19 cellular contexts compared by ENCODE assay signal in genomic region chr1:198540580-198540979, GRCh38. TPM values are rescaled to one million over a fixed set of nuclear protein-coding genes. Genes with fewer than 3 reads are reported as not detected.
"Had no signal": no experiment of that assay in that cellular context is flagged by ENCODE, and none has a peak within 500 bp of the region (broad histone marks: within the 10 kb centered on the region; RNA-seq: fewer than 3 reads in every experiment).

ATP6V1G3 (minus strand) TSS chr1:198540680; CDS start chr1:198540650, 30 bp downstream.

- H3K27me3 Mint-ChIP-seq: activated CD4-positive, alpha-beta T cell treated with anti-CD3 and anti-CD28 coated beads, Interleukin-2, amount 10 ng/mL, durations not matched to agents 24 days and 14 days had no signal

- H3K36me3 ChIP-seq: gastrocnemius medialis, heart right ventricle had no signal

- H3K27ac Mint-ChIP-seq: activated CD4-positive, alpha-beta T cell treated with anti-CD3 and anti-CD28 coated beads, Interleukin-2, amount 10 ng/mL, durations not matched to agents 24 days and 14 days had no signal

- H3K4me1 ChIP-seq: body of pancreas, gastrocnemius medialis, testis had no signal

- H3K27me3 ChIP-seq: body of pancreas, gastrocnemius medialis, heart right ventricle, testis had no signal

- H3K9me3 ChIP-seq: body of pancreas, gastrocnemius medialis, heart right ventricle, testis had no signal

- H3K4me3 Mint-ChIP-seq: activated CD4-positive, alpha-beta T cell treated with anti-CD3 and anti-CD28 coated beads, Interleukin-2, amount 10 ng/mL, durations not matched to agents 24 days and 14 days had no signal

- DNase-seq: activated CD4-positive, alpha-beta T cell treated with anti-CD3 and anti-CD28 coated beads, Interleukin-2, amount 10 ng/mL, durations not matched to agents 24 days and 14 days; activated CD8-positive, alpha-beta memory T cell treated with anti-CD3 and anti-CD28 coated beads for 24 hours; activated gamma-delta T cell; activated T-cell treated with anti-CD3 and anti-CD28 coated beads for 4 hours; body of pancreas; central memory CD4-positive, alpha-beta T cell; effector CD4-positive, alpha-beta T cell; gastrocnemius medialis; heart right ventricle; islet precursor cell; mammary epithelial cell; stimulated activated CD4-positive, alpha-beta T cell treated with anti-CD3 and anti-CD28 coated beads, Interleukin-12 subunit alpha, Interleukin-12 subunit beta, amount 100 ng/mL, for 4 hours; stimulated activated naive CD4-positive, alpha-beta T cell treated with Interleukin-2 at 50 U/mL for 16 hours; testis had no signal

- ATAC-seq: body of pancreas, gastrocnemius medialis, heart right ventricle, left lobe of liver had no signal

- H3K4me3 ChIP-seq: body of pancreas, coronary artery, gastrocnemius medialis, heart right ventricle, testis had no signal

RNA-seq across cellular contexts. Expression of gene ATP6V1G3, which starts in this region (rescaled TPM):
- total RNA-seq: activated CD4-positive, alpha-beta T cell treated with anti-CD3 and anti-CD28 coated beads, Interleukin-2, amount 10 ng/mL, durations not matched to agents 24 days and 14 days; body of pancreas; fibroblast of lung; gastrocnemius medialis; heart right ventricle; left lobe of liver; mammary epithelial cell; osteocyte; testis; urinary bladder had no signal
